1 cellular context compared by ENCODE assay signal in genomic region chr2:237222178-237222577, GRCh38.
TF ChIP-seq lines count a peak whose summit lies in the region.

No MANE protein-coding gene starts in this region.

TF ChIP-seq in GM23338, 12 proteins besides CTCF, POLR2A, EP300 and RAD21 (continued from another document):
- TF ChIP-seq REST (IDR thresholded peaks at IDR 0.05; ENCODE audit: unreplicated experiment) (no peak), EZH2 (IDR thresholded peaks at IDR 0.05; ENCODE audit: low read depth, unreplicated experiment) (no peak), STAT1 (IDR thresholded peaks at IDR 0.05; ENCODE audit: unreplicated experiment) (no peak), JUNB (IDR thresholded peaks at IDR 0.05; ENCODE audit: unreplicated experiment) (no peak), CREB1 (CRISPR knock-in tag; IDR thresholded peaks at IDR 0.05; ENCODE audit: low read depth) (no peak), EZH2phosphoT487 (IDR thresholded peaks at IDR 0.05; ENCODE audit: unreplicated experiment) (no peak), ZNF462 (CRISPR knock-in tag; IDR thresholded peaks at IDR 0.05) (no peak), NANOG (IDR thresholded peaks at IDR 0.05; ENCODE audit: borderline replicate concordance) (no peak)
